ENCODE assay signal across 18 cellular contexts in the genomic region with DNA sequence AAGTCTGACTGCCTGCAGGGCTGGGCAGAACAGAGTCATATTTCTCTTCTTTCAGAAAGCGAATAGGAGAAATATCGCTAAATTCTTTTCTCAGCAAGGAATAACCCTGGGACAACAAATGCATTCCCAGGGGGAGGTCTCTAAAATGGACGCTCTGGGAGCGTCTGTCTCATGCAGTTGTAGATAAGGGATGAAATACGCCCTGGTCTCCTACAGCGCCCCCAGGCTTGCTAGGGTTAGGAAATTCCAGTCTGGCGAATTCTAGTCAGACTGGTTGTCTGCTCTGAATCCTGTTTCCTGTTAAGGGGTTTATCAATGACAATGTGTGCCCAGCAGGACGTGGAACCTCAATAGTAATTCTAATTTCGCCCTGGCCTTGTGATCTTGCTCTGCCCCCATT.
DNase-seq lines count a peak whose midpoint lies in the region; ATAC-seq, FAIRE-seq and TF ChIP-seq lines count a peak whose summit lies in the region.
"Had no signal": no experiment of that assay in that cellular context is flagged by ENCODE, and none has a peak within 500 bp of the region (broad histone marks: within the 10 kb centered on the region; RNA-seq: fewer than 3 reads in every experiment).

No MANE protein-coding gene starts in this region.

- DNase-seq in BE2C = peak; percentile 13
- DNase-seq in OCI-LY7 (ENCODE audit: low spot score) = peak; percentile 41
- peak in 1 of 2 experiments; percentile 55 for DNase-seq in H1 (ENCODE audit: low read depth in 1 of 2, low spot score in 2 of 2)
- DNase-seq in foreskin melanocyte = no peak
- no peak for DNase-seq in right cardiac atrium
- DNase-seq: C1 segment of cervical spinal cord; CD8-positive, alpha-beta memory T cell; NCI-H187; NCI-H2227 treated with DMSO at 0.1 percent for 48 hours; NCI-H524; SHP77; SK-N-SH had no signal

- no peaks in the 10 kb centered on the region for H3K27me3 ChIP-seq in BE2C
- no peaks in the 10 kb centered on the region for H3K27me3 ChIP-seq in H1 (replicated peaks in 1 of 4; ENCODE audit: control insufficient read depth in 3 of 4, extremely low read depth in 1 of 4, insufficient read depth in 3 of 4, low read length in 3 of 4)
- no peaks in the 10 kb centered on the region for H3K27me3 ChIP-seq in right cardiac atrium (ENCODE audit: control insufficient read depth, insufficient read depth)

- H3K14ac ChIP-seq in H1 (ENCODE audit: insufficient read length) = no peak overlapping the region

- ATAC-seq in GM21360 (IDR thresholded peaks at IDR 0.05; ENCODE audit: unreplicated experiment) (no peak), right cardiac atrium (no peak), GM18511 (IDR thresholded peaks at IDR 0.05; ENCODE audit: unreplicated experiment) (no peak)

- H3K9me2 ChIP-seq in OCI-LY7 (ENCODE audit: insufficient read depth, low read length) = no peaks in the 10 kb centered on the region; the same call in 1 of the 2 replicates
- H3K9me2 ChIP-seq: SK-N-SH had no signal

- H3K4me1 ChIP-seq in BE2C = no peaks in the 10 kb centered on the region
- H3K4me1 ChIP-seq in HEK293 (ENCODE audit: control insufficient read depth, insufficient read depth, low read length) = no peaks in the 10 kb centered on the region
- H3K4me1 ChIP-seq in OCI-LY7 (ENCODE audit: insufficient read depth, low read length, poor library complexity, severe bottlenecking) = peaks cover 39% of the 10 kb centered on the region
- no peaks in the 10 kb centered on the region for H3K4me1 ChIP-seq in H1 (replicated peaks in 1 of 4; ENCODE audit: control insufficient read depth in 3 of 4, insufficient read depth in 4 of 4, low read length in 3 of 4)
- no peaks in the 10 kb centered on the region for H3K4me1 ChIP-seq in right cardiac atrium (ENCODE audit: control insufficient read depth, insufficient read depth, low read length)
- H3K4me1 ChIP-seq: HAP-1 had no signal

- TF ChIP-seq CTCF in BE2C (IDR thresholded peaks at IDR 0.05; ENCODE audit: low read depth, low read length) (no peak), HEK293 (tag by site-specific recombination; IDR thresholded peaks at IDR 0.05) (no peak), OCI-LY7 (conservative IDR thresholded peaks at IDR 0.05; ENCODE audit: low read length) (0 out of 2 replicates have a peak, but pooled peaks have one; percentile 40), H1 (IDR thresholded peaks at IDR 0.05; ENCODE audit: control extremely low read depth in 1 of 3, insufficient read depth in 1 of 3, low read depth in 1 of 3, low read length in 3 of 3) (peak in 1 of 3 experiments; percentile 1; a peak in 1 of 4 replicates)

- H3K79me1 ChIP-seq in H1 (ENCODE audit: low read depth, low read length) = no peaks in the 10 kb centered on the region

- H2AFZ ChIP-seq in OCI-LY7 (ENCODE audit: low read length) (no peak overlapping the region), H1 (ENCODE audit: low read length) (no peak overlapping the region)

- H3K4me3 ChIP-seq in BE2C (ENCODE audit: low read depth, low read length) (no peak overlapping the region), HEK293 (ENCODE audit: low read depth, low read length) (no peak overlapping the region), OCI-LY7 (ENCODE audit: low read depth, low read length, poor library complexity, severe bottlenecking) (no peak overlapping the region), H1 (ENCODE audit: extremely low read depth in 1 of 4, insufficient read depth in 2 of 4, low read depth in 3 of 4, low read length in 4 of 4) (no peak overlapping the region), right cardiac atrium (ENCODE audit: low read length) (no peak overlapping the region)
- H3K4me3 ChIP-seq: HAP-1 had no signal

- no peak for TF ChIP-seq POLR2A in H1 (IDR thresholded peaks at IDR 0.05; ENCODE audit: control extremely low read depth in 1 of 2, low read depth in 2 of 2, low read length in 2 of 2)

- H3K4ac ChIP-seq in H1 (replicated peaks; ENCODE audit: insufficient read length, low read depth, low read length) = no peak overlapping the region

- TF ChIP-seq RAD21 in H1 (IDR thresholded peaks at IDR 0.05 in 1 of 2, conservative IDR thresholded peaks at IDR 0.05 in 1 of 2; ENCODE audit: low read depth in 2 of 2, low read length in 2 of 2) = peak in 1 of 2 experiments; percentile 21; a peak in 1 of 4 replicates

- no peak overlapping the region for H2BK12ac ChIP-seq in H1 (ENCODE audit: low read depth, low read length)

- no peak overlapping the region for H3K56ac ChIP-seq in H1 (replicated peaks; ENCODE audit: insufficient read length, low read depth, low read length)

- no peak overlapping the region for H2AK5ac ChIP-seq in H1 (ENCODE audit: low read depth, low read length)

- H4K20me1 ChIP-seq in OCI-LY7 (ENCODE audit: insufficient read depth, low read length) (no peaks in the 10 kb centered on the region), H1 (replicated peaks in 1 of 2; ENCODE audit: control insufficient read depth in 1 of 2, insufficient read depth in 2 of 2, low read length in 2 of 2) (no peaks in the 10 kb centered on the region)

- no peak overlapping the region for H2BK120ac ChIP-seq in H1 (replicated peaks; ENCODE audit: low read depth, low read length)

- H3K27ac ChIP-seq in HEK293 (ENCODE audit: extremely low read depth, low read depth, low read length) (no peak overlapping the region), OCI-LY7 (ENCODE audit: low read depth, low read length, poor library complexity, severe bottlenecking) (no peak overlapping the region), H1 (ENCODE audit: low read depth, low read length) (no peak overlapping the region), right cardiac atrium (ENCODE audit: low read length) (no peak overlapping the region)

- H2BK20ac ChIP-seq in H1 (ENCODE audit: low read length) = no peak overlapping the region

- no peak overlapping the region for H2BK15ac ChIP-seq in H1 (ENCODE audit: low read length)

- H4K5ac ChIP-seq in H1 (ENCODE audit: insufficient read length, low read depth, low read length) = no peak overlapping the region

- no TSS peak for BruUV-seq in OCI-LY7 (replicated peaks; lab: Mats Ljungman, UMichigan)

- POLR2A ChIA-PET in HEK293 (lab: Yijun Ruan, JAX) = no interaction called here
- POLR2A ChIA-PET in OCI-LY7 (lab: Charles Lee) = no interaction called here
- POLR2A ChIA-PET in H1 (lab: Charles Lee; ENCODE audit: partially characterized antibody) = no interaction called here

- H3K36me3 ChIP-seq in BE2C (no peaks in the 10 kb centered on the region), HEK293 (ENCODE audit: control insufficient read depth in 2 of 2, insufficient read depth in 1 of 2, low read length in 2 of 2) (no peaks in the 10 kb centered on the region), OCI-LY7 (ENCODE audit: insufficient read depth, low read length) (peaks cover 23% of the 10 kb centered on the region), H1 (ENCODE audit: control insufficient read depth in 2 of 4, insufficient read depth in 4 of 4, low read length in 3 of 4) (peaks cover 0 to 5% (median 0%) of the 10 kb centered on the region in 4 experiments; a peak in 3 of 8 replicates)
- H3K36me3 ChIP-seq: HAP-1 had no signal

- H3K9me3 ChIP-seq in BE2C = no peaks in the 10 kb centered on the region
- H3K9me3 ChIP-seq in HEK293 (ENCODE audit: control insufficient read depth, insufficient read depth, low read depth, low read length) = no peaks in the 10 kb centered on the region
- H3K9me3 ChIP-seq in OCI-LY7 (ENCODE audit: low read length) = peaks cover 47% of the 10 kb centered on the region; the same call in 1 of the 2 replicates
- peaks cover 20 to 24% of the 10 kb centered on the region in 2 experiments for H3K9me3 ChIP-seq in H1 (ENCODE audit: insufficient read depth in 2 of 2, low read depth in 1 of 2, low read length in 1 of 2)
- peaks cover 2% of the 10 kb centered on the region for H3K9me3 ChIP-seq in right cardiac atrium (ENCODE audit: control insufficient read depth, low read length)
- H3K9me3 ChIP-seq: SK-N-SH had no signal

- H3K18ac ChIP-seq in H1 (ENCODE audit: extremely low read depth, low read length) = no peak overlapping the region

- TF ChIP-seq EP300 in H1 (IDR thresholded peaks at IDR 0.05; ENCODE audit: borderline replicate concordance in 1 of 2, low read depth in 2 of 2, low read length in 2 of 2) = peak; percentile 44 to 99; a peak in 1 of 3 replicates

- CTCF ChIA-PET in HEK293 (lab: Yijun Ruan, JAX) (no interaction called here), OCI-LY7 (lab: Charles Lee; ENCODE audit: unreplicated experiment) (no interaction called here), H1 (lab: Charles Lee; ENCODE audit: partially characterized antibody) (no interaction called here)

- WGBS in H1 (ENCODE audit: extremely low coverage in 1 of 2, insufficient coverage in 1 of 2, insufficient read length in 1 of 2, insufficient replicate concordance in 2 of 2, low coverage in 1 of 2, low lambda C conversion rate in 2 of 2, missing lambda C conversion rate in 1 of 2), 2 experiments = 89% methylated on average over 9 of the region's 9 CpGs; no CpG with 5 or more reads in 1 of the 2 experiments
- 92% methylated on average over 9 of the region's 9 CpGs for WGBS in right cardiac atrium

- no peaks in the 10 kb centered on the region; the same call in 1 of the 2 replicates for H3K23me2 ChIP-seq in H1 (ENCODE audit: low read depth, low read length)

- H4K91ac ChIP-seq in H1 (replicated peaks; ENCODE audit: insufficient read length, low read length) = no peak overlapping the region

- no peak overlapping the region for H3K9ac ChIP-seq in H1 (replicated peaks in 1 of 4; ENCODE audit: extremely low read depth in 1 of 4, low read depth in 3 of 4, low read length in 3 of 4)
- H3K9ac ChIP-seq: SK-N-SH had no signal

- intact Hi-C loops in OCI-LY7 (cut with micrococcal nuclease; ENCODE audit: unreplicated experiment) (loop anchor here (10.0 kb wide), 2 partner anchors 245 to 365 kb away; no protein-coding TSS in a partner anchor), right cardiac atrium (cut with DNase I) (no loop called here)

- no peak overlapping the region for H3K23ac ChIP-seq in H1 (ENCODE audit: insufficient read length)

- no peak overlapping the region for H2BK5ac ChIP-seq in H1 (ENCODE audit: low read depth, low read length)

- H3K4me2 ChIP-seq in OCI-LY7 (ENCODE audit: low read length) (no peak overlapping the region), H1 (ENCODE audit: insufficient read depth in 1 of 2, low read depth in 2 of 2, low read length in 2 of 2) (no peak overlapping the region)
- H3K4me2 ChIP-seq: SK-N-SH had no signal

- no peak overlapping the region for H4K8ac ChIP-seq in H1 (ENCODE audit: extremely low read depth, insufficient read depth, low read length)

- no peaks in the 10 kb centered on the region for H3K79me2 ChIP-seq in OCI-LY7 (ENCODE audit: insufficient read depth, low read depth, low read length)
- H3K79me2 ChIP-seq in H1 (ENCODE audit: control insufficient read depth in 1 of 2, insufficient read depth in 2 of 2, low read length in 2 of 2) = no peaks in the 10 kb centered on the region

- FAIRE-seq in H1 (lab: Jason Lieb, UNC) = no peak
- FAIRE-seq: D721Med, GM12891 had no signal

TF ChIP-seq in HEK293, 187 proteins besides CTCF, POLR2A, EP300 and RAD21 (continues in another document):
- TF ChIP-seq SETDB1 (IDR thresholded peaks at IDR 0.05; ENCODE audit: insufficient read length, low read length) = peak; percentile 90

TF ChIP-seq in H1, 55 proteins besides CTCF, POLR2A, EP300 and RAD21 (continues in another document):
- TF ChIP-seq TBP (IDR thresholded peaks at IDR 0.05; ENCODE audit: low read depth, low read length) = no peak
- no peak for TF ChIP-seq CHD2 (IDR thresholded peaks at IDR 0.05; ENCODE audit: low read length)
- TF ChIP-seq CTBP2 (IDR thresholded peaks at IDR 0.05; ENCODE audit: borderline replicate concordance, insufficient read depth, insufficient read length, low read length) = no peak

Comparison
In these comparisons a context has a peak if more than half of its experiments do, and no peak if none do; other contexts are left out.
1. DNase-seq: peak in BE2C (single experiment) and OCI-LY7 (single experiment); none in foreskin melanocyte (single experiment) and right cardiac atrium (0 of 3).